ENCODE assay signal across 19 cellular contexts in the genomic region with DNA sequence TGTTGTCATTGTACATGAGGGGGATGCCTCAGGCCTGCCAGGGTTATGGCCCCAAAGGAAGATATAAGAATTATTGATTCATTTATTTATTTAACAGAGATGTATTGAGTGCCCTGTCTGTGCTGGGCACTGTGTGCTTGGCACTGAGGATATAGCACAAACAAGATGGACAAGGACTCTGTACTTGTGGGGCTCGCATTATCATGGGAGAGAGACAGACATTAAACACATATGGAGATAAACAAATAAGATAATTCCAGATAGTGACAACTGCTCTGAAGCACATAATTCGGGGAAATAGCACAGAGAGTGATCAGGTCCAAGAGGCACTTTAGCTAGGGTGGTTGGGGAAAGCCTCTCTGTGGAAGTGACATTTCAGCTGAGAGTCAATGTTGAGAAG.
A peak's percentile ranks its signal among the peaks of the same experiment; 100 is the strongest.
DNase-seq lines count a peak whose midpoint lies in the region; ATAC-seq, FAIRE-seq and TF ChIP-seq lines count a peak whose summit lies in the region.
"Had no signal": no experiment of that assay in that cellular context is flagged by ENCODE, and none has a peak within 500 bp of the region (broad histone marks: within the 10 kb centered on the region; RNA-seq: fewer than 3 reads in every experiment).

No MANE protein-coding gene starts in this region.

- FAIRE-seq in HepG2 (lab: Jason Lieb, UNC): no peak
- FAIRE-seq: D721Med had no signal

- H3K9me3 ChIP-seq in liver (ENCODE audit: control insufficient read depth in 4 of 4, low read length in 3 of 4) (no peaks in the 10 kb centered on the region), HepG2 (ENCODE audit: low read length) (no peaks in the 10 kb centered on the region), esophagus muscularis mucosa (no peaks in the 10 kb centered on the region)
- H3K9me3 ChIP-seq: BE2C, HAP-1 had no signal

- CTCF ChIA-PET in HepG2 (lab: Yijun Ruan, JAX; ENCODE audit: low intra/inter-chr PET ratio, low total read pairs): no interaction called here

- intact Hi-C loops in HepG2 (cut with micrococcal nuclease; ENCODE audit: unreplicated experiment): no loop called here
- intact Hi-C loops in esophagus muscularis mucosa (cut with DNase I): no loop called here
- intact Hi-C loops in left cardiac atrium (cut with DNase I): no loop called here

- no peak overlapping the region for H3K4me2 ChIP-seq in HepG2 (ENCODE audit: low read depth, low read length)

- POLR2A ChIA-PET in HepG2 (lab: Yijun Ruan, JAX): no interaction called here

- H3K4me3 ChIP-seq in liver (ENCODE audit: low read depth in 1 of 3, low read length in 3 of 3) (no peak overlapping the region), HepG2 (replicated peaks in 1 of 3; ENCODE audit: insufficient read depth in 1 of 3, low read depth in 2 of 3, low read length in 3 of 3) (no peak overlapping the region), esophagus muscularis mucosa (no peak overlapping the region)
- H3K4me3 ChIP-seq: HAP-1 had no signal

- H3K36me3 ChIP-seq in liver (ENCODE audit: control insufficient read depth in 4 of 4, insufficient read depth in 3 of 4, low read depth in 1 of 4, low read length in 3 of 4): no peaks in the 10 kb centered on the region
- no peaks in the 10 kb centered on the region for H3K36me3 ChIP-seq in HepG2 (replicated peaks in 1 of 2; ENCODE audit: control insufficient read depth in 1 of 2, insufficient read depth in 2 of 2, low read length in 2 of 2)
- H3K36me3 ChIP-seq in esophagus muscularis mucosa: no peaks in the 10 kb centered on the region
- H3K36me3 ChIP-seq: BE2C, HAP-1 had no signal

- no peaks in the 10 kb centered on the region for H3K4me1 ChIP-seq in liver (ENCODE audit: control insufficient read depth in 4 of 4, insufficient read depth in 4 of 4, low read length in 3 of 4)
- no peaks in the 10 kb centered on the region for H3K4me1 ChIP-seq in HepG2 (ENCODE audit: insufficient read depth, low read length)
- peaks cover 0 to 32% (median 19%) of the 10 kb centered on the region in 4 donors for H3K4me1 ChIP-seq in esophagus muscularis mucosa
- H3K4me1 ChIP-seq: BE2C, HAP-1 had no signal

- DNase-seq in HepG2 (ENCODE audit: low spot score): no peak
- DNase-seq in esophagus muscularis mucosa (ENCODE audit: extremely low spot score): peak; percentile 83
- DNase-seq in NCI-H524 treated with DMSO at 0.1 percent for 48 hours (lab: John Stamatoyannopoulos, UW): no peak
- no peak for DNase-seq in kidney glomerular epithelial cell (lab: John Stamatoyannopoulos, UW)
- no peak for DNase-seq in left cardiac atrium
- DNase-seq: BE2C; CD4-positive, alpha-beta T cell; DMS79; KBM-7; MV-4-11; NCI-H1417; NCI-H187 treated with DMSO at 0.1 percent for 48 hours; NCI-H345; NCI-H526 treated with DMSO at 0.1 percent for 48 hours; RPMI8226 had no signal

- TF ChIP-seq CTCF in liver (IDR thresholded peaks at IDR 0.05; ENCODE audit: low read depth, low read length, missing input control) (no peak), HepG2 (CRISPR knock-in tag; IDR thresholded peaks at IDR 0.05) (no peak), VCaP (conservative IDR thresholded peaks at IDR 0.05) (no peak), esophagus muscularis mucosa (IDR thresholded peaks at IDR 0.05) (no peak)

- H3K27me3 ChIP-seq in liver (ENCODE audit: control insufficient read depth in 4 of 4, insufficient read depth in 4 of 4, low read length in 3 of 4): no peaks in the 10 kb centered on the region
- no peaks in the 10 kb centered on the region for H3K27me3 ChIP-seq in HepG2 (ENCODE audit: control insufficient read depth in 1 of 2, insufficient read depth in 2 of 2, low read length in 2 of 2)
- H3K27me3 ChIP-seq in esophagus muscularis mucosa: no peaks in the 10 kb centered on the region
- H3K27me3 ChIP-seq: BE2C had no signal

- BruUV-seq in HepG2 (replicated peaks; lab: Mats Ljungman, UMichigan): no TSS peak

- in situ Hi-C loops in HepG2 (cut with HindIII; ENCODE audit: extremely low pct_ligation_motif_present, low pct_unique_long_range_greater_than_20kb): no loop called here

- H3K79me2 ChIP-seq in HepG2 (ENCODE audit: insufficient read depth, low read length): no peaks in the 10 kb centered on the region

- no peak for TF ChIP-seq POLR2A in HepG2 (IDR thresholded peaks at IDR 0.05; ENCODE audit: insufficient read depth in 1 of 2, low read depth in 2 of 2, low read length in 2 of 2)
- no peak for TF ChIP-seq POLR2A in esophagus muscularis mucosa (IDR thresholded peaks at IDR 0.05; ENCODE audit: low read depth)

- no peak overlapping the region for H2AFZ ChIP-seq in HepG2 (ENCODE audit: low read length)

- H4K20me1 ChIP-seq in HepG2 (ENCODE audit: insufficient read depth, low read length): no peaks in the 10 kb centered on the region

- H3K27ac ChIP-seq in liver (ENCODE audit: low read depth in 1 of 2, low read length in 2 of 2) (no peak overlapping the region), HepG2 (ENCODE audit: extremely low read length, insufficient read depth, low read length) (no peak overlapping the region), VCaP (peak overlapping the region; percentile 43), esophagus muscularis mucosa (replicated peaks in 1 of 4) (no peak overlapping the region)

- H3K9ac ChIP-seq in liver (ENCODE audit: low read depth in 1 of 2, low read length in 2 of 2) (no peak overlapping the region), HepG2 (ENCODE audit: insufficient read depth, low read depth, low read length) (no peak overlapping the region)

- TF ChIP-seq RAD21 in liver (IDR thresholded peaks at IDR 0.05): peak in 1 of 2 donors; percentile 45
- TF ChIP-seq RAD21 in HepG2 (CRISPR knock-in tag; IDR thresholded peaks at IDR 0.05): no peak

- ATAC-seq in HepG2 (no peak), left cardiac atrium (no peak)

- no peak for TF ChIP-seq EP300 in HepG2 (IDR thresholded peaks at IDR 0.05; ENCODE audit: low read depth in 2 of 2, low read length in 2 of 2)
- no peak for TF ChIP-seq EP300 in HepG2 (CRISPR knock-in tag; IDR thresholded peaks at IDR 0.05; ENCODE audit: borderline replicate concordance)
- no peak for TF ChIP-seq EP300 in esophagus muscularis mucosa (IDR thresholded peaks at IDR 0.05)

- WGBS in liver: 29% methylated on average over 2 of the region's 2 CpGs
- 0% methylated on average over 2 of the region's 2 CpGs for WGBS in HepG2 (ENCODE audit: low lambda C conversion rate)
- 88% methylated on average over 2 of the region's 2 CpGs for WGBS in esophagus muscularis mucosa

TF ChIP-seq in liver, 16 proteins besides CTCF, POLR2A, EP300 and RAD21 (continues in another document):
- TF ChIP-seq RXRA (IDR thresholded peaks at IDR 0.05) (peak in 1 of 2 donors; percentile 55), EGR1 (IDR thresholded peaks at IDR 0.05; ENCODE audit: low read depth in 2 of 2) (no peak), HNF4G (IDR thresholded peaks at IDR 0.05) (no peak)
- TF ChIP-seq, protein P1, sequence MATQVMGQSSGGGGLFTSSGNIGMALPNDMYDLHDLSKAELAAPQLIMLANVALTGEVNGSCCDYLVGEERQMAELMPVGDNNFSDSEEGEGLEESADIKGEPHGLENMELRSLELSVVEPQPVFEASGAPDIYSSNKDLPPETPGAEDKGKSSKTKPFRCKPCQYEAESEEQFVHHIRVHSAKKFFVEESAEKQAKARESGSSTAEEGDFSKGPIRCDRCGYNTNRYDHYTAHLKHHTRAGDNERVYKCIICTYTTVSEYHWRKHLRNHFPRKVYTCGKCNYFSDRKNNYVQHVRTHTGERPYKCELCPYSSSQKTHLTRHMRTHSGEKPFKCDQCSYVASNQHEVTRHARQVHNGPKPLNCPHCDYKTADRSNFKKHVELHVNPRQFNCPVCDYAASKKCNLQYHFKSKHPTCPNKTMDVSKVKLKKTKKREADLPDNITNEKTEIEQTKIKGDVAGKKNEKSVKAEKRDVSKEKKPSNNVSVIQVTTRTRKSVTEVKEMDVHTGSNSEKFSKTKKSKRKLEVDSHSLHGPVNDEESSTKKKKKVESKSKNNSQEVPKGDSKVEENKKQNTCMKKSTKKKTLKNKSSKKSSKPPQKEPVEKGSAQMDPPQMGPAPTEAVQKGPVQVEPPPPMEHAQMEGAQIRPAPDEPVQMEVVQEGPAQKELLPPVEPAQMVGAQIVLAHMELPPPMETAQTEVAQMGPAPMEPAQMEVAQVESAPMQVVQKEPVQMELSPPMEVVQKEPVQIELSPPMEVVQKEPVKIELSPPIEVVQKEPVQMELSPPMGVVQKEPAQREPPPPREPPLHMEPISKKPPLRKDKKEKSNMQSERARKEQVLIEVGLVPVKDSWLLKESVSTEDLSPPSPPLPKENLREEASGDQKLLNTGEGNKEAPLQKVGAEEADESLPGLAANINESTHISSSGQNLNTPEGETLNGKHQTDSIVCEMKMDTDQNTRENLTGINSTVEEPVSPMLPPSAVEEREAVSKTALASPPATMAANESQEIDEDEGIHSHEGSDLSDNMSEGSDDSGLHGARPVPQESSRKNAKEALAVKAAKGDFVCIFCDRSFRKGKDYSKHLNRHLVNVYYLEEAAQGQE (IDR thresholded peaks at IDR 0.05): peak; percentile 56

TF ChIP-seq in HepG2, 621 proteins besides CTCF, POLR2A, EP300 and RAD21:
- TF ChIP-seq, protein P2, sequence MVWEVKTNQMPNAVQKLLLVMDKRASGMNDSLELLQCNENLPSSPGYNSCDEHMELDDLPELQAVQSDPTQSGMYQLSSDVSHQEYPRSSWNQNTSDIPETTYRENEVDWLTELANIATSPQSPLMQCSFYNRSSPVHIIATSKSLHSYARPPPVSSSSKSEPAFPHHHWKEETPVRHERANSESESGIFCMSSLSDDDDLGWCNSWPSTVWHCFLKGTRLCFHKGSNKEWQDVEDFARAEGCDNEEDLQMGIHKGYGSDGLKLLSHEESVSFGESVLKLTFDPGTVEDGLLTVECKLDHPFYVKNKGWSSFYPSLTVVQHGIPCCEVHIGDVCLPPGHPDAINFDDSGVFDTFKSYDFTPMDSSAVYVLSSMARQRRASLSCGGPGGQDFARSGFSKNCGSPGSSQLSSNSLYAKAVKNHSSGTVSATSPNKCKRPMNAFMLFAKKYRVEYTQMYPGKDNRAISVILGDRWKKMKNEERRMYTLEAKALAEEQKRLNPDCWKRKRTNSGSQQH (CRISPR knock-in tag; IDR thresholded peaks at IDR 0.05; ENCODE audit: low read depth): no peak
- TF ChIP-seq ZNF878 (CRISPR knock-in tag; IDR thresholded peaks at IDR 0.05): no peak
TF ChIP-seq in HepG2: peak in this region for 0.
